In genomic region chr5:32312682-32313523, GRCh38 we compare ENCODE assay signal across 1 cellular context.
TF ChIP-seq lines count a peak whose summit lies in the region.

Gene MTMR12, minus strand, starts transcription at chr5:32312939. Its CDS starts 101 bp downstream, at chr5:32312838.

TF ChIP-seq in HepG2, 621 proteins besides CTCF, POLR2A, EP300 and RAD21 (continued from another document and continues in another):
- TF ChIP-seq ZNF407 (CRISPR knock-in tag; IDR thresholded peaks at IDR 0.05; ENCODE audit: not compliant biosample characterization), result no peak
- TF ChIP-seq, protein P1, sequence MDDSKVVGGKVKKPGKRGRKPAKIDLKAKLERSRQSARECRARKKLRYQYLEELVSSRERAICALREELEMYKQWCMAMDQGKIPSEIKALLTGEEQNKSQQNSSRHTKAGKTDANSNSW (CRISPR knock-in tag; IDR thresholded peaks at IDR 0.05; ENCODE audit: borderline replicate concordance), result no peak
- no peak; the same call in 1 of the 2 replicates for TF ChIP-seq ZNF230 (CRISPR knock-in tag; IDR thresholded peaks at IDR 0.05)
- no peak for TF ChIP-seq ZNF703 (CRISPR knock-in tag; IDR thresholded peaks at IDR 0.05; ENCODE audit: borderline replicate concordance)
- no peak for TF ChIP-seq WIZ (CRISPR knock-in tag; IDR thresholded peaks at IDR 0.05)
- TF ChIP-seq E2F2 (CRISPR knock-in tag; IDR thresholded peaks at IDR 0.05; ENCODE audit: borderline replicate concordance), result no peak
- TF ChIP-seq XRCC5 (optimal IDR thresholded peaks at IDR 0.05; ENCODE audit: low read length), result no peak
- TF ChIP-seq STAG1 (CRISPR knock-in tag; IDR thresholded peaks at IDR 0.05), result no peak
- no peak for TF ChIP-seq ZNF619 (CRISPR knock-in tag; IDR thresholded peaks at IDR 0.05)
- no peak for TF ChIP-seq AGO1 (IDR thresholded peaks at IDR 0.05; ENCODE audit: low read depth, low read length, poor library complexity, severe bottlenecking)
- no peak for TF ChIP-seq PHB2 (IDR thresholded peaks at IDR 0.05; ENCODE audit: partially characterized antibody)
- TF ChIP-seq RBM39 (IDR thresholded peaks at IDR 0.05; ENCODE audit: low read depth, low read length, poor library complexity, severe bottlenecking), result no peak
- no peak for TF ChIP-seq EHMT2 (IDR thresholded peaks at IDR 0.05; ENCODE audit: borderline replicate concordance, low read depth, low read length)
- TF ChIP-seq MATR3 (CRISPR knock-in tag; IDR thresholded peaks at IDR 0.05), result no peak
- TF ChIP-seq PRDM10 (CRISPR knock-in tag; IDR thresholded peaks at IDR 0.05; ENCODE audit: low read depth), result no peak
- TF ChIP-seq ADNP (CRISPR knock-in tag; IDR thresholded peaks at IDR 0.05), result no peak
- TF ChIP-seq ZNF501 (CRISPR knock-in tag; IDR thresholded peaks at IDR 0.05), result 0 out of 2 replicates have a peak, but pooled peaks have one; percentile 9
- TF ChIP-seq BHLHE40 (IDR thresholded peaks at IDR 0.05; ENCODE audit: low read length), result peak; percentile 82
- TF ChIP-seq ZNF672 (CRISPR knock-in tag; IDR thresholded peaks at IDR 0.05), result no peak
- no peak for TF ChIP-seq TBP (CRISPR knock-in tag; IDR thresholded peaks at IDR 0.05)
- no peak for TF ChIP-seq PRMT3 (CRISPR knock-in tag; IDR thresholded peaks at IDR 0.05; ENCODE audit: borderline replicate concordance, low read depth)
- TF ChIP-seq, protein P2, sequence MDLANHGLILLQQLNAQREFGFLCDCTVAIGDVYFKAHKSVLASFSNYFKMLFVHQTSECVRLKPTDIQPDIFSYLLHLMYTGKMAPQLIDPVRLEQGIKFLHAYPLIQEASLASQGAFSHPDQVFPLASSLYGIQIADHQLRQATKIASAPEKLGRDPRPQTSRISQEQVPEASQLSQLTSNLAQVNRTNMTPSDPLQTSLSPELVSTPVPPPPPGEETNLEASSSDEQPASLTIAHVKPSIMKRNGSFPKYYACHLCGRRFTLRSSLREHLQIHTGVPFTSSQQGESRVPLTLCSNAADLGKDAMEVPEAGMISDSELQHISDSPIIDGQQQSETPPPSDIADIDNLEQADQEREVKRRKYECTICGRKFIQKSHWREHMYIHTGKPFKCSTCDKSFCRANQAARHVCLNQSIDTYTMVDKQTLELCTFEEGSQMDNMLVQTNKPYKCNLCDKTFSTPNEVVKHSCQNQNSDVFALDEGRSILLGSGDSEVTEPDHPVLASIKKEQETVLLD (CRISPR knock-in tag; IDR thresholded peaks at IDR 0.05; ENCODE audit: low read depth), result no peak
- TF ChIP-seq ZNF329 (CRISPR knock-in tag; IDR thresholded peaks at IDR 0.05; ENCODE audit: low read depth), result 0 out of 2 replicates have a peak, but pooled peaks have one; percentile 24
- TF ChIP-seq KIAA2018 (CRISPR knock-in tag; IDR thresholded peaks at IDR 0.05; ENCODE audit: borderline replicate concordance), result no peak
- TF ChIP-seq ATF5 (CRISPR knock-in tag; IDR thresholded peaks at IDR 0.05; ENCODE audit: low read depth), result no peak
- TF ChIP-seq ATF1 (CRISPR knock-in tag; IDR thresholded peaks at IDR 0.05), result peak; percentile 64
- peak; percentile 38 for TF ChIP-seq YY1 (IDR thresholded peaks at IDR 0.05; ENCODE audit: insufficient read depth, insufficient replicate concordance, low read depth, low read length)
- no peak for TF ChIP-seq ISX (CRISPR knock-in tag; conservative IDR thresholded peaks at IDR 0.05)
- no peak for TF ChIP-seq RCOR2 (CRISPR knock-in tag; IDR thresholded peaks at IDR 0.05)
- TF ChIP-seq ZMAT3 (CRISPR knock-in tag; conservative IDR thresholded peaks at IDR 0.05), result no peak
- TF ChIP-seq ZNF414 (CRISPR knock-in tag; IDR thresholded peaks at IDR 0.05), result no peak
- no peak for TF ChIP-seq KAT8 (CRISPR knock-in tag; IDR thresholded peaks at IDR 0.05)
- TF ChIP-seq ZNF557 (CRISPR knock-in tag; IDR thresholded peaks at IDR 0.05), result no peak
- peak; percentile 61 for TF ChIP-seq SPEN (CRISPR knock-in tag; IDR thresholded peaks at IDR 0.05; ENCODE audit: low read depth)
